ENCODE assay signal across 1 cellular context in the genomic region with DNA sequence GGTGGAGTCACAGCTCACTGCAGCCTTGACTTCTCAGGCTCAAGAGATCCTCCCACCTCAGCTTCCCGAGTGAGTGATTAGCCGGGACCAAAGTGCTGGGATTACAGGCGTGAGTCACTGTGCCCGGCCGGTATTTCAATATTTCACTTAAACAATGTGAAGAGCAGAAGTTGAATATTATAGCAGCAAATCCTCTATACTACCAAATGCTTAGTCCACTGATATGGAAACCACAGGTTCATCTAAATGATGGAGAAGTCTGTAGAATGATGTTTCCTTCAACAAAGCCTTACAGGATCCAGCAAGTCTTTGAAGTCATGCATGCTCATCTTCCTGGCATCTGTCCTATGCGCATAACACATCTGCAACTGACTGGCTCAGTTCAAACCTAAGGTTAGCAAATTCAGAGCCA.
TF ChIP-seq lines count a peak whose summit lies in the region.

No MANE protein-coding gene starts in this region.

TF ChIP-seq in HepG2, 621 proteins besides CTCF, POLR2A, EP300 and RAD21:
- TF ChIP-seq ZFP82 (CRISPR knock-in tag; IDR thresholded peaks at IDR 0.05; ENCODE audit: borderline replicate concordance) (no peak), HMG20A (CRISPR knock-in tag; IDR thresholded peaks at IDR 0.05; ENCODE audit: borderline replicate concordance) (0 out of 2 replicates have a peak, but pooled peaks have one; percentile 7), FOSL2 (CRISPR knock-in tag; IDR thresholded peaks at IDR 0.05) (peak; percentile 86), ISL2 (CRISPR knock-in tag; IDR thresholded peaks at IDR 0.05) (no peak), PITX1 (CRISPR knock-in tag; IDR thresholded peaks at IDR 0.05) (peak; percentile 35; the same call in 1 of the 2 replicates), SAP130 (CRISPR knock-in tag; IDR thresholded peaks at IDR 0.05; ENCODE audit: low read depth) (peak; percentile 31; the same call in 1 of the 2 replicates), SALL1 (CRISPR knock-in tag; IDR thresholded peaks at IDR 0.05) (0 out of 2 replicates have a peak, but pooled peaks have one; percentile 18)
- TF ChIP-seq, protein P1, sequence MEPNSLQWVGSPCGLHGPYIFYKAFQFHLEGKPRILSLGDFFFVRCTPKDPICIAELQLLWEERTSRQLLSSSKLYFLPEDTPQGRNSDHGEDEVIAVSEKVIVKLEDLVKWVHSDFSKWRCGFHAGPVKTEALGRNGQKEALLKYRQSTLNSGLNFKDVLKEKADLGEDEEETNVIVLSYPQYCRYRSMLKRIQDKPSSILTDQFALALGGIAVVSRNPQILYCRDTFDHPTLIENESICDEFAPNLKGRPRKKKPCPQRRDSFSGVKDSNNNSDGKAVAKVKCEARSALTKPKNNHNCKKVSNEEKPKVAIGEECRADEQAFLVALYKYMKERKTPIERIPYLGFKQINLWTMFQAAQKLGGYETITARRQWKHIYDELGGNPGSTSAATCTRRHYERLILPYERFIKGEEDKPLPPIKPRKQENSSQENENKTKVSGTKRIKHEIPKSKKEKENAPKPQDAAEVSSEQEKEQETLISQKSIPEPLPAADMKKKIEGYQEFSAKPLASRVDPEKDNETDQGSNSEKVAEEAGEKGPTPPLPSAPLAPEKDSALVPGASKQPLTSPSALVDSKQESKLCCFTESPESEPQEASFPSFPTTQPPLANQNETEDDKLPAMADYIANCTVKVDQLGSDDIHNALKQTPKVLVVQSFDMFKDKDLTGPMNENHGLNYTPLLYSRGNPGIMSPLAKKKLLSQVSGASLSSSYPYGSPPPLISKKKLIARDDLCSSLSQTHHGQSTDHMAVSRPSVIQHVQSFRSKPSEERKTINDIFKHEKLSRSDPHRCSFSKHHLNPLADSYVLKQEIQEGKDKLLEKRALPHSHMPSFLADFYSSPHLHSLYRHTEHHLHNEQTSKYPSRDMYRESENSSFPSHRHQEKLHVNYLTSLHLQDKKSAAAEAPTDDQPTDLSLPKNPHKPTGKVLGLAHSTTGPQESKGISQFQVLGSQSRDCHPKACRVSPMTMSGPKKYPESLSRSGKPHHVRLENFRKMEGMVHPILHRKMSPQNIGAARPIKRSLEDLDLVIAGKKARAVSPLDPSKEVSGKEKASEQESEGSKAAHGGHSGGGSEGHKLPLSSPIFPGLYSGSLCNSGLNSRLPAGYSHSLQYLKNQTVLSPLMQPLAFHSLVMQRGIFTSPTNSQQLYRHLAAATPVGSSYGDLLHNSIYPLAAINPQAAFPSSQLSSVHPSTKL (CRISPR knock-in tag; IDR thresholded peaks at IDR 0.05): peak; percentile 55
